Comparison of ENCODE assay signal across 1 cellular context in genomic region chr2:177334940-177335543, GRCh38.
TF ChIP-seq lines count a peak whose summit lies in the region.

No MANE protein-coding gene starts in this region.

TF ChIP-seq in HepG2, 621 proteins besides CTCF, POLR2A, EP300 and RAD21 (continued from another document):
- no peak for TF ChIP-seq SNAPC5 (CRISPR knock-in tag; IDR thresholded peaks at IDR 0.05; ENCODE audit: borderline replicate concordance)
- TF ChIP-seq FOXP1 (IDR thresholded peaks at IDR 0.05), result no peak
- 0 out of 2 replicates have a peak, but pooled peaks have one; percentile 10 for TF ChIP-seq FOXP1 (CRISPR knock-in tag; IDR thresholded peaks at IDR 0.05)
- peak; percentile 66 for TF ChIP-seq FOXA3 (CRISPR knock-in tag; IDR thresholded peaks at IDR 0.05)
